In genomic region chr9:128322342-128323191, GRCh38 we compare ENCODE assay signal across 8 cellular contexts. TPM values are rescaled to one million over a fixed set of nuclear protein-coding genes. Genes with fewer than 3 reads are reported as not detected.
DNase-seq lines count a peak whose midpoint lies in the region; ATAC-seq and TF ChIP-seq lines count a peak whose summit lies in the region.

COQ4 (plus strand) TSS chr9:128322839; CDS start chr9:128322859, 20 bp downstream.
TRUB2 (minus strand) TSS chr9:128322447; CDS start chr9:128322408, 39 bp downstream.

- peaks cover 29 to 44% (median 34%) of the 10 kb centered on the region in 3 donors for H3K4me1 Mint-ChIP-seq in CD8-positive, alpha-beta memory T cell

- no peaks in the 10 kb centered on the region for H3K27me3 ChIP-seq in CD8-positive, alpha-beta memory T cell (ENCODE audit: insufficient read depth, low read length, poor library complexity, severe bottlenecking)
- H3K27me3 ChIP-seq in lung (ENCODE audit: control insufficient read depth, insufficient read depth), result no peaks in the 10 kb centered on the region

- peak; percentile 89 to 95 (median 92) for DNase-seq in CD8-positive, alpha-beta memory T cell
- peak; percentile 93 for DNase-seq in HS-5 (ENCODE audit: low read depth)
- peak; percentile 39 for DNase-seq in NK-92 (lab: John Stamatoyannopoulos, UW; ENCODE audit: unreplicated experiment)
- DNase-seq in activated CD8-positive, alpha-beta memory T cell treated with anti-CD3 and anti-CD28 coated beads for 1 hour (ENCODE audit: extremely low read depth in 1 of 2, low read depth in 1 of 2), result peak; percentile 83
- peak; percentile 91 for DNase-seq in effector CD4-positive, alpha-beta T cell
- DNase-seq in lung (ENCODE audit: low spot score), result peak; percentile 93
- DNase-seq in stimulated activated CD4-positive, alpha-beta T cell treated with anti-CD3 and anti-CD28 coated beads, TNF-alpha, amount 100 ng/mL, for 24 hours (ENCODE audit: low read depth in 3 of 3), result peak; percentile 86 to 94 (median 87)

- H3K9me3 ChIP-seq in CD8-positive, alpha-beta memory T cell (ENCODE audit: low read length), result no peaks in the 10 kb centered on the region
- no peaks in the 10 kb centered on the region for H3K9me3 ChIP-seq in lung (ENCODE audit: control insufficient read depth in 2 of 2, insufficient read depth in 1 of 2, low read length in 1 of 2)

- peak within 1 kb of the TSS; percentile 81 for H3K4me3 ChIP-seq in CD8-positive, alpha-beta memory T cell (ENCODE audit: low read length)
- H3K4me3 ChIP-seq in lung, result peak within 1 kb of the TSS; percentile 96

- TF ChIP-seq CTCF in lung (IDR thresholded peaks at IDR 0.05; ENCODE audit: control extremely low read depth, extremely low read depth), result no peak

- H3K9me3 Mint-ChIP-seq in CD8-positive, alpha-beta memory T cell, result no peaks in the 10 kb centered on the region

- H3K27ac ChIP-seq in CD8-positive, alpha-beta memory T cell (ENCODE audit: low read depth, low read length), result peak within 1 kb of the TSS; percentile 85
- H3K27ac ChIP-seq in lung (ENCODE audit: low read depth in 1 of 2, low read length in 1 of 2), result peak within 1 kb of the TSS; percentile 91 to 94

- no peaks in the 10 kb centered on the region for H3K27me3 Mint-ChIP-seq in CD8-positive, alpha-beta memory T cell

- H3K27ac Mint-ChIP-seq in CD8-positive, alpha-beta memory T cell, result peak within 1 kb of the TSS; percentile 95 to 100 (median 98)

- POLR2A ChIA-PET in CD8-positive, alpha-beta memory T cell (lab: Charles Lee), result no interaction called here

- 0% methylated on average over 87 of the region's 87 CpGs for WGBS in lung, 2 donors

- ATAC-seq in GM19468 (IDR thresholded peaks at IDR 0.05; ENCODE audit: extremely low read depth, unreplicated experiment) (peak; percentile 38), lung (ENCODE audit: insufficient read depth, low FRiP score) (peak; percentile 95)

- CTCF ChIA-PET in CD8-positive, alpha-beta memory T cell (lab: Charles Lee), result interaction anchor here (0.9 to 1.3 kb wide), 2 partner anchors 13 to 19 kb away, joined by 3 to 4 read pairs; no protein-coding TSS in a partner anchor

- peak within 1 kb of the TSS; percentile 91 to 99 (median 96) for H3K4me3 Mint-ChIP-seq in CD8-positive, alpha-beta memory T cell

- H3K36me3 ChIP-seq in CD8-positive, alpha-beta memory T cell (ENCODE audit: insufficient read depth, low read length), result peaks cover 16% of the 10 kb centered on the region
- H3K36me3 ChIP-seq in lung (ENCODE audit: control insufficient read depth in 2 of 2, insufficient read depth in 2 of 2, low read length in 2 of 2), result peaks cover 0 to 15% of the 10 kb centered on the region in 2 donors

- peaks cover 29% of the 10 kb centered on the region for H3K4me1 ChIP-seq in CD8-positive, alpha-beta memory T cell (ENCODE audit: insufficient read depth, low read length)
- peaks cover 6 to 7% of the 10 kb centered on the region in 2 donors for H3K4me1 ChIP-seq in lung (ENCODE audit: control insufficient read depth in 2 of 2, insufficient read depth in 2 of 2, low read length in 2 of 2)

- peaks cover 0 to 42% (median 0%) of the 10 kb centered on the region in 3 donors for H3K36me3 Mint-ChIP-seq in CD8-positive, alpha-beta memory T cell

RNA-seq across cellular contexts. Expression of gene COQ4, which starts in this region (rescaled TPM):
- total RNA-seq in CD8-positive, alpha-beta memory T cell, result 10 to 100 TPM; 51.1 to 56.9 TPM
- 36.9 TPM for polyA plus RNA-seq in CD8-positive, alpha-beta memory T cell
- 10 to 100 TPM; 32.4 to 63.8 TPM for total RNA-seq in lung
- polyA plus RNA-seq in lung, result 10 to 100 TPM; 40.8 to 57.5 TPM

RNA-seq across cellular contexts. Expression of gene TRUB2, which starts in this region (rescaled TPM):
- total RNA-seq in CD8-positive, alpha-beta memory T cell, result 10 to 100 TPM; 48.8 to 50.4 TPM
- polyA plus RNA-seq in CD8-positive, alpha-beta memory T cell, result 23.6 TPM
- total RNA-seq in lung, result 10 to 100 TPM; 17.2 to 28.9 TPM
- polyA plus RNA-seq in lung, result 10 to 100 TPM; 14.6 to 17.1 TPM

Comparison
In these comparisons a context has a peak if more than half of its experiments do, and no peak if none do; other contexts are left out.
1. Peak in every context shown above with its lines: DNase-seq, ATAC-seq, H3K4me3 ChIP-seq and H3K27ac ChIP-seq.
2. DNase-seq: peak in every context shown above with its lines; median percentile 93 in HS-5; 93 in lung; 92 in CD8-positive, alpha-beta memory T cell; 91 in effector CD4-positive, alpha-beta T cell; 87 in stimulated activated CD4-positive, alpha-beta T cell treated with anti-CD3 and anti-CD28 coated beads, TNF-alpha, amount 100 ng/mL, for 24 hours; 83 in activated CD8-positive, alpha-beta memory T cell treated with anti-CD3 and anti-CD28 coated beads for 1 hour; 39 in NK-92.